ENCODE assay signal across 18 cellular contexts in the genomic region with DNA sequence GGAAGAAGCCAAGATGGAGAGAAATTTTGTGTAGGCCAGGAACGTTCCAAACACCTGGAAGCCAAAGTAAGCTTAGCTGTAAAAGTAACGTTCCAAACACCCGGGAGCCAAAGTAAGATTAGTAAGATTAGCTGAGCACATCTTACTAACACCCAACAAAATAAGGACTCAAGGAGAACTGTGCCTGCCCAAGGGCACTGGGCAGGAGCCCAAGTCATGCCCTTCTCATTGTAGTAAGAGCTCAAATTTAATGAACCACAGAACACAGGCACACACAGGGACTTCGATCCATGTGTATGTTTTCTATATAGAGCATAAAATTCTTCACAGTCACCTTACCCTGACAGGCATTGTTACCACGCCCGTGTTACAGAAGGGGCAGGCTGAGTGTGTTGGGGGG. TPM values are rescaled to one million over a fixed set of nuclear protein-coding genes. Genes with fewer than 3 reads are reported as not detected.
"Had no signal": no experiment of that assay in that cellular context is flagged by ENCODE, and none has a peak within 500 bp of the region (broad histone marks: within the 10 kb centered on the region; RNA-seq: fewer than 3 reads in every experiment).

No MANE protein-coding gene starts in this region.

- H3K9me3 ChIP-seq: colonic mucosa, left lung, right lobe of liver, thoracic aorta had no signal

- H3K36me3 ChIP-seq: colonic mucosa, left lung, right lobe of liver, thoracic aorta had no signal

- H3K27ac ChIP-seq: colonic mucosa, left lung, right lobe of liver, thoracic aorta had no signal

- H3K4me1 ChIP-seq: colonic mucosa, left lung, right lobe of liver had no signal

- H3K4me3 ChIP-seq: colonic mucosa, left lung, lung, right lobe of liver, thoracic aorta had no signal

- ATAC-seq: left lung; right lobe of liver; stimulated activated naive B cell treated with anti-CD40 and anti-IgM and Interleukin-4, amounts not matched to agents 10 μg/mL and 1 μg/mL and 100 μg/mL, for 72 hours; stimulated activated naive CD8-positive, alpha-beta T cell treated with anti-CD3 and anti-CD28 coated beads, Interleukin-15, amount 100 ng/mL, for 72 hours had no signal

- DNase-seq: caudate nucleus; colonic mucosa; dermis blood vessel endothelial cell; foreskin melanocyte; left lung; mesenchymal stem cell; naive B cell; posterior cingulate gyrus; right lobe of liver; stimulated activated CD4-positive, alpha-beta T cell treated with anti-CD3 and anti-CD28 coated beads, Interleukin-2, amount 100 ng/mL, for 24 hours; stimulated activated CD4-positive, alpha-beta T cell treated with anti-CD3 and anti-CD28 coated beads, Interleukin-4, amount 100 ng/mL, for 4 hours; stimulated activated naive B cell treated with anti-CD40 and anti-IgM and Interleukin-4, amounts not matched to agents 10 μg/mL and 1 μg/mL and 100 μg/mL, for 72 hours; stimulated activated naive CD8-positive, alpha-beta T cell treated with anti-CD3 and anti-CD28 coated beads, Interleukin-15, amount 100 ng/mL, for 72 hours; substantia nigra; trophoblast cell had no signal

- H3K27me3 ChIP-seq: colonic mucosa, left lung, right lobe of liver had no signal

RNA-seq across cellular contexts. Expression of gene NXNL2, which starts 36.1 kb away (rescaled TPM):
- total RNA-seq: colonic mucosa, dermis blood vessel endothelial cell, pulmonary artery endothelial cell, right lobe of liver had no signal
